ENCODE assay signal across 9 cellular contexts in genomic region chr6:2028457-2029038, GRCh38.
DNase-seq lines count a peak whose midpoint lies in the region; ATAC-seq lines count a peak whose summit lies in the region.
"Had no signal": no experiment of that assay in that cellular context is flagged by ENCODE, and none has a peak within 500 bp of the region (broad histone marks: within the 10 kb centered on the region; RNA-seq: fewer than 3 reads in every experiment).

No MANE protein-coding gene starts in this region.

- H3K4me1 Mint-ChIP-seq in memory B cell = peaks cover 6% of the 10 kb centered on the region

- ATAC-seq in GM18511 (IDR thresholded peaks at IDR 0.05; ENCODE audit: unreplicated experiment) (peak; percentile 85), HG02981 (IDR thresholded peaks at IDR 0.05; ENCODE audit: unreplicated experiment) (peak; percentile 79), memory B cell (ENCODE audit: low read depth) (peak; percentile 96)
- ATAC-seq: activated CD8-positive, alpha-beta T cell treated with anti-CD3 and anti-CD28 coated beads for 36 hours had no signal

- H3K27ac Mint-ChIP-seq in memory B cell = no peak overlapping the region
- H3K27ac Mint-ChIP-seq: activated CD8-positive, alpha-beta T cell treated with anti-CD3 and anti-CD28 coated beads for 36 hours had no signal

- no peaks in the 10 kb centered on the region for H3K9me3 Mint-ChIP-seq in memory B cell
- H3K9me3 Mint-ChIP-seq: activated CD8-positive, alpha-beta T cell treated with anti-CD3 and anti-CD28 coated beads for 36 hours had no signal

- peaks cover 2% of the 10 kb centered on the region for H3K36me3 Mint-ChIP-seq in memory B cell

- no peak overlapping the region for H3K4me3 Mint-ChIP-seq in memory B cell
- H3K4me3 Mint-ChIP-seq: activated CD8-positive, alpha-beta T cell treated with anti-CD3 and anti-CD28 coated beads for 36 hours had no signal

- DNase-seq in NCI-H2227 (lab: John Stamatoyannopoulos, UW; ENCODE audit: unreplicated experiment) = peak; percentile 55
- DNase-seq in memory B cell (ENCODE audit: low spot score in 2 of 2) = peak in 1 of 2 donors; percentile 17
- DNase-seq in RKO (ENCODE audit: low spot score) = no peak
- no peak for DNase-seq in retina
- DNase-seq in iPS-NIHi11 (ENCODE audit: low spot score) = no peak
- DNase-seq: activated CD8-positive, alpha-beta T cell treated with anti-CD3 and anti-CD28 coated beads for 36 hours; mesendoderm had no signal

- H3K27me3 Mint-ChIP-seq in memory B cell = no peaks in the 10 kb centered on the region
- H3K27me3 Mint-ChIP-seq: activated CD8-positive, alpha-beta T cell treated with anti-CD3 and anti-CD28 coated beads for 36 hours had no signal
